In the genomic region with DNA sequence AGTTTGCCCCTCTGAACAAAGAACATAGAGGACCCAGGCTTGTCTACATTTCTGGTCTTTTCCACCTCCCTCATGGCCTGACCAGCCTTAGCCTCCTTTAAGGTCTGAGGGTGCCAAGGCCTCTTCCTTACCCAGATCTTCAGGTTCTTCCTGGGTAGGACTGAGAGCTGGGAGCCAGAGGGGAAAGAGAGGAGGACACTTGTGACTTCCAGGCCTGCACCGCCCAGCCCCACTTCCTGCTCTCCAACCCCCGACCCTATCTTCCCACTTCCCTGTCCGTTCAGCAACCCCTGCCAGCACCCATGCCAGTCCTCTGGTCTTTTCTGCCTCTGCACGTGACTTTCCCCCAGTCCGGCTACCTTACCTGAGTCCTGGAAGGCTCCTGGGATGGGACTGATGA, we compare ENCODE assay signal across 32 cellular contexts. TPM values are rescaled to one million over a fixed set of nuclear protein-coding genes. Genes with fewer than 3 reads are reported as not detected.
DNase-seq lines count a peak whose midpoint lies in the region; TF ChIP-seq lines count a peak whose summit lies in the region.
"Had no signal": no experiment of that assay in that cellular context is flagged by ENCODE, and none has a peak within 500 bp of the region (broad histone marks: within the 10 kb centered on the region; RNA-seq: fewer than 3 reads in every experiment).

No MANE protein-coding gene starts in this region.

- peaks cover 22% of the 10 kb centered on the region for H3K27me3 ChIP-seq in H7 (ENCODE audit: control insufficient read depth, insufficient read depth, low read length)
- H3K27me3 ChIP-seq in neuronal stem cell (ENCODE audit: control insufficient read depth in 3 of 3, insufficient read depth in 3 of 3, low read depth in 1 of 3, low read length in 3 of 3) = peaks cover 0 to 48% (median 28%) of the 10 kb centered on the region in 3 experiments
- H3K27me3 ChIP-seq: pancreas, thyroid gland had no signal

- no peak overlapping the region for H3K27ac ChIP-seq in neuronal stem cell (replicated peaks; ENCODE audit: low read length)
- H3K27ac ChIP-seq: brain microvascular endothelial cell, epithelial cell of prostate, pancreas, thyroid gland had no signal

- no peaks in the 10 kb centered on the region for H3K27me3 Mint-ChIP-seq in dendritic cell treated with granulocyte-macrophage colony-stimulating factor and Interleukin-4, amounts not matched to agents 40 ng/mL and 50 ng/mL, for 4 days

- intact Hi-C loops in dendritic cell treated with granulocyte-macrophage colony-stimulating factor and Interleukin-4, amounts not matched to agents 40 ng/mL and 50 ng/mL, for 4 days (cut with micrococcal nuclease) = no loop called here

- H3K4ac ChIP-seq in neuronal stem cell (ENCODE audit: low read length) = no peak overlapping the region

- no peak overlapping the region for H3K18ac ChIP-seq in neuronal stem cell (ENCODE audit: low read length)

- no peaks in the 10 kb centered on the region for H3K36me3 ChIP-seq in H7 (replicated peaks; ENCODE audit: control insufficient read depth, insufficient read depth, low read length)
- no peaks in the 10 kb centered on the region for H3K36me3 ChIP-seq in neuronal stem cell (replicated peaks in 1 of 2; ENCODE audit: control insufficient read depth in 2 of 2, insufficient read depth in 2 of 2, low read length in 2 of 2)
- H3K36me3 ChIP-seq: brain microvascular endothelial cell, pancreas, stomach, thyroid gland had no signal

- no peak overlapping the region for H2BK5ac ChIP-seq in neuronal stem cell (ENCODE audit: low read length)

- no peak overlapping the region for H4K8ac ChIP-seq in neuronal stem cell (ENCODE audit: low read depth, low read length)

- H3K4me3 Mint-ChIP-seq in dendritic cell treated with granulocyte-macrophage colony-stimulating factor and Interleukin-4, amounts not matched to agents 40 ng/mL and 50 ng/mL, for 4 days = peak overlapping the region; percentile 77
- H3K4me3 Mint-ChIP-seq: activated CD4-positive, alpha-beta memory T cell treated with anti-CD3 and anti-CD28 coated beads, Interleukin-2, amount 10 ng/mL, durations not matched to agents 7 days and 5 days; CD4-positive, alpha-beta memory T cell; nephron progenitor cell had no signal

- DNase-seq in H7 = peak; percentile 46
- no peak for DNase-seq in neuronal stem cell (ENCODE audit: low spot score)
- no peak for DNase-seq in T1000 (lab: John Stamatoyannopoulos, UW)
- DNase-seq in NCI-H2227 treated with DMSO at 0.1 percent for 48 hours (lab: John Stamatoyannopoulos, UW) = no peak
- DNase-seq in erythroblast (lab: John Stamatoyannopoulos, UW) = no peak
- DNase-seq: activated CD4-positive, alpha-beta memory T cell treated with anti-CD3 and anti-CD28 coated beads, Interleukin-2, amount 10 ng/mL, durations not matched to agents 7 days and 5 days; activated CD4-positive, CD25-positive, alpha-beta regulatory T cell; activated CD8-positive, alpha-beta memory T cell treated with anti-CD3 and anti-CD28 coated beads, Interleukin-2, amount 50 U/mL, for 48 hours; activated naive CD4-positive, alpha-beta T cell treated with anti-CD3 and anti-CD28 coated beads, Interleukin-2, amount 50 U/mL, for 16 hours; amniotic stem cell; brain microvascular endothelial cell; CD4-positive, alpha-beta memory T cell; DMS153; glutamatergic neuron; kidney glomerular epithelial cell; NCI-H524; nephron progenitor cell; NK-92 treated with Interleukin-12 subunit alpha and Interleukin-12 subunit beta, amount 100 ng/mL, for 24 hours; retina; SIG-M5; stimulated activated CD4-positive, alpha-beta T cell treated with anti-CD3 and anti-CD28 coated beads, Interleukin-1b, Interleukin-23, amount 100 ng/mL, for 48 hours; stimulated activated CD8-positive, alpha-beta memory T cell treated with anti-CD3 and anti-CD28 coated beads, Interleukin-4, amount 100 ng/mL, for 48 hours; stomach; SW 1271; T-helper 9 cell; thyroid gland had no signal

- H3K4me1 ChIP-seq in neuronal stem cell (ENCODE audit: control insufficient read depth in 2 of 2, insufficient read depth in 1 of 2, low read depth in 1 of 2, low read length in 2 of 2) = peaks cover 0 to 3% of the 10 kb centered on the region in 2 donors
- H3K4me1 ChIP-seq: pancreas had no signal

- peak overlapping the region; percentile 93 for H3K27ac Mint-ChIP-seq in dendritic cell treated with granulocyte-macrophage colony-stimulating factor and Interleukin-4, amounts not matched to agents 40 ng/mL and 50 ng/mL, for 4 days
- H3K27ac Mint-ChIP-seq: activated CD4-positive, alpha-beta memory T cell treated with anti-CD3 and anti-CD28 coated beads, Interleukin-2, amount 10 ng/mL, durations not matched to agents 7 days and 5 days; nephron progenitor cell had no signal

- H2BK15ac ChIP-seq in neuronal stem cell (ENCODE audit: low read length) = no peak overlapping the region

- H3K4me1 Mint-ChIP-seq in dendritic cell treated with granulocyte-macrophage colony-stimulating factor and Interleukin-4, amounts not matched to agents 40 ng/mL and 50 ng/mL, for 4 days (ENCODE audit: low read depth) = peaks cover 68% of the 10 kb centered on the region
- H3K4me1 Mint-ChIP-seq: CD4-positive, alpha-beta memory T cell; nephron progenitor cell had no signal

- no peak overlapping the region for H2BK12ac ChIP-seq in neuronal stem cell (ENCODE audit: low read length)

- no peaks in the 10 kb centered on the region for H3K9me3 Mint-ChIP-seq in dendritic cell treated with granulocyte-macrophage colony-stimulating factor and Interleukin-4, amounts not matched to agents 40 ng/mL and 50 ng/mL, for 4 days
- H3K9me3 Mint-ChIP-seq: activated CD4-positive, alpha-beta memory T cell treated with anti-CD3 and anti-CD28 coated beads, Interleukin-2, amount 10 ng/mL, durations not matched to agents 7 days and 5 days; CD4-positive, alpha-beta memory T cell; nephron progenitor cell had no signal

- no peak overlapping the region for H2BK120ac ChIP-seq in neuronal stem cell (ENCODE audit: low read depth, low read length)

- H3K36me3 Mint-ChIP-seq in dendritic cell treated with granulocyte-macrophage colony-stimulating factor and Interleukin-4, amounts not matched to agents 40 ng/mL and 50 ng/mL, for 4 days (ENCODE audit: low read depth) = peaks cover 31% of the 10 kb centered on the region
- H3K36me3 Mint-ChIP-seq: CD4-positive, alpha-beta memory T cell had no signal

- no peak overlapping the region for H3K14ac ChIP-seq in neuronal stem cell (ENCODE audit: low read length)

- H3K4me3 ChIP-seq in H7 (ENCODE audit: insufficient read depth, low read depth, low read length) = no peak overlapping the region
- no peak overlapping the region for H3K4me3 ChIP-seq in neuronal stem cell (ENCODE audit: low read length in 2 of 2)
- H3K4me3 ChIP-seq: pancreas, smooth muscle cell, stomach, thyroid gland had no signal

- peak overlapping the region; percentile 4 for H2AK5ac ChIP-seq in neuronal stem cell (ENCODE audit: low read depth, low read length)

- H3K9ac ChIP-seq in neuronal stem cell (ENCODE audit: low read depth, low read length, poor library complexity) = no peak overlapping the region

- TF ChIP-seq POLR2A in erythroblast (IDR thresholded peaks at IDR 0.05; ENCODE audit: low read length) = no peak

- peak overlapping the region; percentile 22 for H2AFZ ChIP-seq in neuronal stem cell (ENCODE audit: low read length)

- H3K23ac ChIP-seq in neuronal stem cell (ENCODE audit: low read depth, low read length, poor library complexity) = no peak overlapping the region

- H3K4me2 ChIP-seq in neuronal stem cell (ENCODE audit: insufficient read depth, low read length, poor library complexity, severe bottlenecking) = no peak overlapping the region
- H3K4me2 ChIP-seq: smooth muscle cell had no signal

- no CpG with 5 or more reads among the region's 5 CpGs for WGBS in neuronal stem cell (ENCODE audit: extremely low coverage in 2 of 2, insufficient read length in 2 of 2, insufficient replicate concordance in 1 of 2), 2 donors

- no peaks in the 10 kb centered on the region for H3K9me3 ChIP-seq in neuronal stem cell (replicated peaks in 1 of 2; ENCODE audit: control insufficient read depth in 2 of 2, insufficient read depth in 1 of 2, low read depth in 1 of 2, low read length in 2 of 2)
- H3K9me3 ChIP-seq: pancreas, stomach, thyroid gland had no signal

- peaks cover 2% of the 10 kb centered on the region for H3K79me1 ChIP-seq in neuronal stem cell (ENCODE audit: low read depth, low read length)

- H4K91ac ChIP-seq in neuronal stem cell (ENCODE audit: low read depth, low read length, poor library complexity) = no peak overlapping the region

RNA-seq across cellular contexts. Expression of gene PRSS36, which starts 0.5 kb away (rescaled TPM):
- 0.59 and 1.1 TPM in 2 replicates for total RNA-seq in H7 (2014; rRNA removed; shearing (Covaris generic))
- 1.1 TPM for polyA plus RNA-seq in neuronal stem cell (2013, experiment 1 of 2)
- polyA plus RNA-seq in neuronal stem cell (2013, experiment 2 of 2) = 0.82 TPM

RNA-seq across cellular contexts. Expression of gene PRSS8, which starts 13.8 kb away (rescaled TPM):
- 57.1 and 65.4 TPM in 2 replicates for total RNA-seq in H7 (2014; rRNA removed; shearing (Covaris generic))
- polyA plus RNA-seq in neuronal stem cell (2013, experiment 1 of 2) = 4.4 TPM
- polyA plus RNA-seq in neuronal stem cell (2013, experiment 2 of 2) = 4.4 TPM
- total RNA-seq: activated CD4-positive, alpha-beta memory T cell treated with anti-CD3 and anti-CD28 coated beads, Interleukin-2, amount 10 ng/mL, durations not matched to agents 7 days and 5 days; CD4-positive, alpha-beta memory T cell; chondrocyte; lung microvascular endothelial cell had no signal

RNA-seq across cellular contexts. Expression of gene FUS, which starts 30.6 kb away (rescaled TPM):
- total RNA-seq in H7 (2014; rRNA removed; shearing (Covaris generic)) = 35.3 and 39.8 TPM in 2 replicates
- 541 TPM for polyA plus RNA-seq in neuronal stem cell (2013, experiment 1 of 2)
- polyA plus RNA-seq in neuronal stem cell (2013, experiment 2 of 2) = 569 TPM

RNA-seq across cellular contexts. Expression of gene KAT8, which starts 31.9 kb away (rescaled TPM):
- total RNA-seq in H7 (2014; rRNA removed; shearing (Covaris generic)) = 61.7 and 77.2 TPM in 2 replicates
- polyA plus RNA-seq in neuronal stem cell (2013, experiment 1 of 2) = 52.1 TPM
- 52.7 TPM for polyA plus RNA-seq in neuronal stem cell (2013, experiment 2 of 2)

RNA-seq across cellular contexts. Expression of gene BCKDK, which starts 41.1 kb away (rescaled TPM):
- total RNA-seq in H7 (2014; rRNA removed; shearing (Covaris generic)) = 52.7 and 64.0 TPM in 2 replicates
- polyA plus RNA-seq in neuronal stem cell (2013, experiment 1 of 2) = 33.0 TPM
- 30.7 TPM for polyA plus RNA-seq in neuronal stem cell (2013, experiment 2 of 2)
